8 cellular contexts compared by ENCODE assay signal in genomic region chr14:74018704-74019407, GRCh38. TPM values are rescaled to one million over a fixed set of nuclear protein-coding genes. Genes with fewer than 3 reads are reported as not detected.
DNase-seq lines count a peak whose midpoint lies in the region; ATAC-seq and TF ChIP-seq lines count a peak whose summit lies in the region.

TSS of gene BBOF1 (plus strand) at chr14:74019349. CDS start at chr14:74019479, 130 bp downstream.
TSS of gene ENTPD5 (minus strand) at chr14:74019288. CDS start at chr14:73988102, 31,186 bp downstream.

- H3K79me2 ChIP-seq in OCI-LY1 (ENCODE audit: insufficient read depth, low read length): no peaks in the 10 kb centered on the region

- H3K9me3 ChIP-seq in HUES48 (ENCODE audit: control insufficient read depth, insufficient read depth, low read length) (no peaks in the 10 kb centered on the region), OCI-LY1 (ENCODE audit: low read length) (no peaks in the 10 kb centered on the region)

- H3K27ac ChIP-seq in HUES48 (ENCODE audit: low read depth, low read length) (peak within 1 kb of the TSS; percentile 26), OCI-LY1 (ENCODE audit: low read depth, low read length, poor library complexity, severe bottlenecking) (peak within 1 kb of the TSS; percentile 43)

- no peaks in the 10 kb centered on the region for H3F3A ChIP-seq in OCI-LY1 (ENCODE audit: insufficient read depth, low read length)

- peak within 1 kb of the TSS; percentile 70 for H3K9ac ChIP-seq in HUES48 (ENCODE audit: low read depth, low read length)
- H3K9ac ChIP-seq in OCI-LY1 (ENCODE audit: low read length): peak within 1 kb of the TSS; percentile 98

- H2AFZ ChIP-seq in OCI-LY1 (ENCODE audit: low read length): peak within 1 kb of the TSS; percentile 72; the same call in 1 of the 2 replicates

- peak; percentile 88 for ATAC-seq in GM21390 (IDR thresholded peaks at IDR 0.05; ENCODE audit: unreplicated experiment)

- H3K27me3 ChIP-seq in HUES48 (ENCODE audit: control insufficient read depth, insufficient read depth, low read length) (no peaks in the 10 kb centered on the region), OCI-LY1 (ENCODE audit: insufficient read depth, low read length) (no peaks in the 10 kb centered on the region)

- H3K36me3 ChIP-seq in HUES48 (ENCODE audit: control insufficient read depth, insufficient read depth, low read length) (0 out of 2 replicates have a peak, but pooled peaks cover under 1% of the 10 kb centered on the region), OCI-LY1 (ENCODE audit: insufficient read depth, low read length) (peaks cover 2% of the 10 kb centered on the region; the same call in 1 of the 2 replicates)

- TF ChIP-seq CTCF in OCI-LY1 (IDR thresholded peaks at IDR 0.05; ENCODE audit: low read length) (no peak), epithelial cell of esophagus (IDR thresholded peaks at IDR 0.05; ENCODE audit: insufficient read depth, low read depth, low read length, missing control alignments) (no peak)

- peak within 1 kb of the TSS; percentile 75 for H3K4me2 ChIP-seq in OCI-LY1 (ENCODE audit: low read length)

- peak; percentile 78 for DNase-seq in COR-L47 (lab: John Stamatoyannopoulos, UW)
- DNase-seq in activated T-cell treated with anti-CD3 and anti-CD28 coated beads for 24 hours (ENCODE audit: low read depth): peak; percentile 78
- DNase-seq in epithelial cell of esophagus (ENCODE audit: low read depth): peak; percentile 86
- peak; percentile 86 for DNase-seq in mucosa of gallbladder (ENCODE audit: low spot score)
- DNase-seq in stimulated activated CD8-positive, alpha-beta memory T cell treated with anti-CD3 and anti-CD28 coated beads, Interleukin-4, amount 100 ng/mL, for 1 hour (ENCODE audit: low read depth in 2 of 2, low spot score in 1 of 2): peak; percentile 55 to 68

- peak within 1 kb of the TSS; percentile 98 for H3K4me3 ChIP-seq in HUES48 (ENCODE audit: low read depth, low read length)
- peak within 1 kb of the TSS; percentile 96 for H3K4me3 ChIP-seq in OCI-LY1 (ENCODE audit: low read depth, low read length, poor library complexity, severe bottlenecking)
- peak within 1 kb of the TSS; percentile 77 for H3K4me3 ChIP-seq in epithelial cell of esophagus (ENCODE audit: low read length)

- no peaks in the 10 kb centered on the region for H3K9me2 ChIP-seq in OCI-LY1 (ENCODE audit: low read depth, low read length)

- H4K20me1 ChIP-seq in OCI-LY1 (ENCODE audit: insufficient read depth, low read length): no peaks in the 10 kb centered on the region

- H3K4me1 ChIP-seq in HUES48 (ENCODE audit: control insufficient read depth, insufficient read depth, low read length) (no peaks in the 10 kb centered on the region), OCI-LY1 (ENCODE audit: insufficient read depth, low read length, severe bottlenecking) (peaks cover 22% of the 10 kb centered on the region)

RNA-seq across cellular contexts. Expression of gene BBOF1, which starts in this region (rescaled TPM):
- total RNA-seq in mucosa of gallbladder: 3.7 TPM

RNA-seq across cellular contexts. Expression of gene ENTPD5, which starts in this region (rescaled TPM):
- 43.1 TPM for total RNA-seq in mucosa of gallbladder

Comparison
In these comparisons a context has a peak if more than half of its experiments do, and no peak if none do; other contexts are left out.
1. Peak in every context shown above with its lines: DNase-seq, ATAC-seq, H3K4me3 ChIP-seq and H3K27ac ChIP-seq.